In the genomic region with DNA sequence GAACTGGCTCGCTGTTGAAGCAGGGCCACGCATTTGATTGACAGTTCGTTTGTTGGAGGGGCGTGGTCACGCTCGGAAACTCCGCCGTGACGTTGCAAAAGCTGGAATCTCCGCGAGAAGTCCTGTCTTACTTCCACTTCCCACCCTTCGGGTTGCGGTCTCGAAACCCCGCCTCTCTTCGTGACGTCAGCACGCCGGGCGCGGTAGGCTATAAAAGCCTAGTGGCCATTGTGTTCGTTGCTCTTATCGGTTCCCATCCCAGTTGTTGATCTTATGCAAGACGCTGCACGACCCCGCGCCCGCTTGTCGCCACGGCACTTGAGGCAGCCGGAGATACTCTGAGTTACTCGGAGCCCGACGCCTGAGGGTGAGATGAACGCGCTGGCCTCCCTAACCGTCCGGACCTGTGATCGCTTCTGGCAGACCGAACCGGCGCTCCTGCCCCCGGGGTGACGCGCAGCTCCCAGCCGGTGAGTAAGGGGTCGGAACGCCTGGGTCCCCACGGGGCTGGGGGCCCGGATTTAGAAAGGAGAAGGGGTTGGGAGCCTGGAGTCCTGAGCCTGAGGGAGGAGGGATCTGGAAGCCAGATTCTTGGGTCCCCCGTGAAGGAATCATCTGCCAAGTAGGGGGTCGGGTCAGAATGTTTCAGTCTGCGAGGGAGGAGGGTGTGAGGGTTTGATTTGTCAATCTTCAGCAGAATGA, we compare ENCODE assay signal across 1 cellular context.
TF ChIP-seq lines count a peak whose summit lies in the region.

A gene (plus strand): TSS at position 240 of the 702 bp plus-strand sequence. CDS start 813 bp downstream, outside the sequence.

TF ChIP-seq in liver, 16 proteins besides CTCF, POLR2A, EP300 and RAD21 (continued from another document):
- TF ChIP-seq, protein P1, sequence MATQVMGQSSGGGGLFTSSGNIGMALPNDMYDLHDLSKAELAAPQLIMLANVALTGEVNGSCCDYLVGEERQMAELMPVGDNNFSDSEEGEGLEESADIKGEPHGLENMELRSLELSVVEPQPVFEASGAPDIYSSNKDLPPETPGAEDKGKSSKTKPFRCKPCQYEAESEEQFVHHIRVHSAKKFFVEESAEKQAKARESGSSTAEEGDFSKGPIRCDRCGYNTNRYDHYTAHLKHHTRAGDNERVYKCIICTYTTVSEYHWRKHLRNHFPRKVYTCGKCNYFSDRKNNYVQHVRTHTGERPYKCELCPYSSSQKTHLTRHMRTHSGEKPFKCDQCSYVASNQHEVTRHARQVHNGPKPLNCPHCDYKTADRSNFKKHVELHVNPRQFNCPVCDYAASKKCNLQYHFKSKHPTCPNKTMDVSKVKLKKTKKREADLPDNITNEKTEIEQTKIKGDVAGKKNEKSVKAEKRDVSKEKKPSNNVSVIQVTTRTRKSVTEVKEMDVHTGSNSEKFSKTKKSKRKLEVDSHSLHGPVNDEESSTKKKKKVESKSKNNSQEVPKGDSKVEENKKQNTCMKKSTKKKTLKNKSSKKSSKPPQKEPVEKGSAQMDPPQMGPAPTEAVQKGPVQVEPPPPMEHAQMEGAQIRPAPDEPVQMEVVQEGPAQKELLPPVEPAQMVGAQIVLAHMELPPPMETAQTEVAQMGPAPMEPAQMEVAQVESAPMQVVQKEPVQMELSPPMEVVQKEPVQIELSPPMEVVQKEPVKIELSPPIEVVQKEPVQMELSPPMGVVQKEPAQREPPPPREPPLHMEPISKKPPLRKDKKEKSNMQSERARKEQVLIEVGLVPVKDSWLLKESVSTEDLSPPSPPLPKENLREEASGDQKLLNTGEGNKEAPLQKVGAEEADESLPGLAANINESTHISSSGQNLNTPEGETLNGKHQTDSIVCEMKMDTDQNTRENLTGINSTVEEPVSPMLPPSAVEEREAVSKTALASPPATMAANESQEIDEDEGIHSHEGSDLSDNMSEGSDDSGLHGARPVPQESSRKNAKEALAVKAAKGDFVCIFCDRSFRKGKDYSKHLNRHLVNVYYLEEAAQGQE (IDR thresholded peaks at IDR 0.05): peak; percentile 94
- TF ChIP-seq RXRA (IDR thresholded peaks at IDR 0.05) (peak in 1 of 2 donors; percentile 77), TAF1 (conservative IDR thresholded peaks at IDR 0.05) (peak; percentile 92), GABPA (IDR thresholded peaks at IDR 0.05 in 1 of 2, conservative IDR thresholded peaks at IDR 0.05 in 1 of 2) (peak in 1 of 2 donors; percentile 70), FOXA2 (IDR thresholded peaks at IDR 0.05) (peak; percentile 31), HNF4A (conservative IDR thresholded peaks at IDR 0.05) (peak in 1 of 2 donors; percentile 53)
TF ChIP-seq in liver: peak in this region for 13.
